In the genomic region with DNA sequence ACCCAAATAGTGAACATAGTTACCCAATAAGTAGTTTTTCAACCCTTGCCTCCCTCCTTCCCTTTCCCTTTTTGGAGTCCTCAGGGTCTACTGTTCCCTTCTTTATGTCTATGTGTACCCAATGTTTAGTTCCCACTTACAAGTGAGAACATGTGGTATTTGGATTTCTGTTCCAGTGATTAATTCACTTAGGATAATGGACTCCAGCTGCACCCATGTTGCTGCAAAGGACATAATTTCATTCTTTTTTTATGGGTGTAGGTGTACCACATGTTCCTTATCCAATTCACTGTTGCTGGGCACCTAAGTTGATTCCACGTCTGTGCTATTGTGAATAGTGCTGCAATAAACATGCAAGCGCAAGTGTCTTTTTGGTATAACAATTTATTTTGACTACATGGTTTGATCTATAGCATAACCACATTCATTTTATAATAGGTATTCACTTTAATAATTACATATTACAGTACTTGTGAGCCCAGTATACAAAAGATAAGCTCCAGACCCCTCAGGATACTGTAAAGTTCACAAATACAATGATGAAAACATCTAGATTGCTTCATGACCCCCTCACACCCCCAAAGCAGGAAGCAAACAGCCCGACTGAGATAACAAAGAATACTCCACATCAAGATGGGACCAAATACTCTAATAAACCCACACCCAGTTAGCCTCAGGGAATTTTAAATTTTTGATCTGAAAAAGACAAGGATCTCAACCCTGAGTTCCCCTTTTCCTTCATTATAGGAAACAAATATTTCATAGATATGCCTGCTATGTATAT, we compare ENCODE assay signal across 16 cellular contexts. TPM values are rescaled to one million over a fixed set of nuclear protein-coding genes. Genes with fewer than 3 reads are reported as not detected.
DNase-seq lines count a peak whose midpoint lies in the region; ATAC-seq, FAIRE-seq and TF ChIP-seq lines count a peak whose summit lies in the region.
"Had no signal": no experiment of that assay in that cellular context is flagged by ENCODE, and none has a peak within 500 bp of the region (broad histone marks: within the 10 kb centered on the region; RNA-seq: fewer than 3 reads in every experiment).

No MANE protein-coding gene starts in this region.

- no peak for ATAC-seq in activated T-cell treated with anti-CD3 and anti-CD28 coated beads, Interleukin-2, amount 50 U/mL, for 72 hours (replicated peaks in 1 of 2)
- ATAC-seq in activated T-helper 17 cell treated with anti-CD3 and anti-CD28 coated beads, Interleukin-2, amount 50 U/mL, for 72 hours (replicated peaks): no peak
- no peak for ATAC-seq in omental fat pad (ENCODE audit: low FRiP score)

- H4K12ac ChIP-seq in trophoblast cell (ENCODE audit: low read depth, low read length): no peak overlapping the region

- H3K36me3 ChIP-seq in trophoblast cell (ENCODE audit: control insufficient read depth in 1 of 2, insufficient read depth in 2 of 2, low read length in 2 of 2) (peaks cover 8% of the 10 kb centered on the region in 2 experiments), small intestine (ENCODE audit: control insufficient read depth in 2 of 2, insufficient read depth in 2 of 2, low read length in 2 of 2) (peaks cover 0 to 3% of the 10 kb centered on the region in 2 donors)

- H2AK5ac ChIP-seq in trophoblast cell (ENCODE audit: low read length): no peak overlapping the region

- H4K8ac ChIP-seq in trophoblast cell (ENCODE audit: low read depth, low read length): no peak overlapping the region

- no peak for FAIRE-seq in small intestine (lab: Jason Lieb, UNC)
- FAIRE-seq: endometrium had no signal

- H3K79me2 ChIP-seq in trophoblast cell (ENCODE audit: control insufficient read depth, insufficient read depth, low read length, poor library complexity): peaks cover 15% of the 10 kb centered on the region

- H3K4me3 Mint-ChIP-seq in activated T-cell treated with anti-CD3 and anti-CD28 coated beads, Interleukin-2, amount 50 U/mL, for 72 hours: peak overlapping the region in 1 of 2 donors; percentile 50
- peak overlapping the region; percentile 1 for H3K4me3 Mint-ChIP-seq in activated T-helper 17 cell treated with anti-CD3 and anti-CD28 coated beads, Interleukin-2, amount 50 U/mL, for 72 hours
- H3K4me3 Mint-ChIP-seq: T-helper 1 cell treated with Interleukin-12 subunit alpha and Interleukin-12 subunit beta and Interleukin-4 antibody, amounts not matched to agents 30 μg/mL and 1 μg/mL, for 36 hours had no signal

- H2BK120ac ChIP-seq in trophoblast cell (ENCODE audit: insufficient read depth, low read length, poor library complexity): no peak overlapping the region

- H3K27me3 ChIP-seq in trophoblast cell (ENCODE audit: insufficient read depth, low read length): no peaks in the 10 kb centered on the region
- H3K27me3 ChIP-seq in small intestine (ENCODE audit: control insufficient read depth in 2 of 2, insufficient read depth in 2 of 2, low read length in 2 of 2): no peaks in the 10 kb centered on the region
- H3K27me3 ChIP-seq: right atrium auricular region had no signal

- no peak overlapping the region for H2BK5ac ChIP-seq in trophoblast cell (ENCODE audit: low read depth, low read length, poor library complexity)

- H3K4me3 ChIP-seq in trophoblast cell (ENCODE audit: low read depth, low read length): no peak overlapping the region
- H3K4me3 ChIP-seq in small intestine (ENCODE audit: low read depth in 1 of 2, low read length in 2 of 2): no peak overlapping the region
- H3K4me3 ChIP-seq: right atrium auricular region had no signal

- no CpG with 5 or more reads among the region's 3 CpGs for WGBS in trophoblast cell (ENCODE audit: extremely low coverage, insufficient coverage, insufficient read length)
- 42 to 56% (median 52%) methylated on average over 3 of the region's 3 CpGs for WGBS in small intestine, 3 donors

- no peaks in the 10 kb centered on the region for H3K27me3 Mint-ChIP-seq in activated T-cell treated with anti-CD3 and anti-CD28 coated beads, Interleukin-2, amount 50 U/mL, for 72 hours (ENCODE audit: low read depth)
- H3K27me3 Mint-ChIP-seq in activated T-helper 17 cell treated with anti-CD3 and anti-CD28 coated beads, Interleukin-2, amount 50 U/mL, for 72 hours: no peaks in the 10 kb centered on the region
- H3K27me3 Mint-ChIP-seq: activated naive CD4-positive, alpha-beta T cell treated with anti-CD3 and anti-CD28 coated beads, Interleukin-2, amount 50 U/mL, for 24 hours had no signal

- H3K9me3 Mint-ChIP-seq in activated T-cell treated with anti-CD3 and anti-CD28 coated beads, Interleukin-2, amount 50 U/mL, for 72 hours: no peaks in the 10 kb centered on the region
- H3K9me3 Mint-ChIP-seq in activated T-helper 17 cell treated with anti-CD3 and anti-CD28 coated beads, Interleukin-2, amount 50 U/mL, for 72 hours: no peaks in the 10 kb centered on the region
- H3K9me3 Mint-ChIP-seq: activated naive CD4-positive, alpha-beta T cell treated with anti-CD3 and anti-CD28 coated beads, Interleukin-2, amount 50 U/mL, for 24 hours; T-helper 1 cell treated with Interleukin-12 subunit alpha and Interleukin-12 subunit beta and Interleukin-4 antibody, amounts not matched to agents 30 μg/mL and 1 μg/mL, for 36 hours had no signal

- peak overlapping the region; percentile 93 for H3K4ac ChIP-seq in trophoblast cell (ENCODE audit: low read depth, low read length)

- H3K27ac ChIP-seq in trophoblast cell (ENCODE audit: low read depth, low read length) (no peak overlapping the region), small intestine (ENCODE audit: low read depth in 1 of 2, low read length in 1 of 2) (no peak overlapping the region)
- H3K27ac ChIP-seq: KMS-11, right atrium auricular region had no signal

- H3K9me3 ChIP-seq in trophoblast cell (ENCODE audit: insufficient read depth, low read depth, low read length) (no peaks in the 10 kb centered on the region), small intestine (ENCODE audit: control insufficient read depth, low read depth) (no peaks in the 10 kb centered on the region)
- H3K9me3 ChIP-seq: right atrium auricular region had no signal

- H3K14ac ChIP-seq in trophoblast cell (ENCODE audit: low read length): no peak overlapping the region

- peaks cover 75% of the 10 kb centered on the region for H3K4me1 Mint-ChIP-seq in activated T-cell treated with anti-CD3 and anti-CD28 coated beads, Interleukin-2, amount 50 U/mL, for 72 hours (ENCODE audit: low read depth)
- H3K4me1 Mint-ChIP-seq in activated T-helper 17 cell treated with anti-CD3 and anti-CD28 coated beads, Interleukin-2, amount 50 U/mL, for 72 hours: peaks cover 54% of the 10 kb centered on the region

- H3K4me2 ChIP-seq in trophoblast cell (ENCODE audit: low read length): no peak overlapping the region
- H3K4me2 ChIP-seq: KMS-11 had no signal

- H3K18ac ChIP-seq in trophoblast cell (ENCODE audit: low read length): no peak overlapping the region

- no peak for TF ChIP-seq CTCF in omental fat pad (IDR thresholded peaks at IDR 0.05)

- H2BK12ac ChIP-seq in trophoblast cell (ENCODE audit: low read length): no peak overlapping the region

- H3K27ac Mint-ChIP-seq in activated T-cell treated with anti-CD3 and anti-CD28 coated beads, Interleukin-2, amount 50 U/mL, for 72 hours: peak overlapping the region; percentile 32
- H3K27ac Mint-ChIP-seq in activated T-helper 17 cell treated with anti-CD3 and anti-CD28 coated beads, Interleukin-2, amount 50 U/mL, for 72 hours: peak overlapping the region; percentile 0
- H3K27ac Mint-ChIP-seq: T-helper 1 cell treated with Interleukin-12 subunit alpha and Interleukin-12 subunit beta and Interleukin-4 antibody, amounts not matched to agents 30 μg/mL and 1 μg/mL, for 36 hours had no signal

- no peaks in the 10 kb centered on the region for H3K79me1 ChIP-seq in trophoblast cell (ENCODE audit: low read length)

- no peak overlapping the region for H3K9ac ChIP-seq in trophoblast cell (ENCODE audit: low read length)
- H3K9ac ChIP-seq: KMS-11 had no signal

- DNase-seq in activated T-cell treated with anti-CD3 and anti-CD28 coated beads, Interleukin-2, amount 50 U/mL, for 72 hours: no peak
- DNase-seq in activated T-cell treated with anti-CD3 and anti-CD28 coated beads, Interleukin-2, amount 50 U/mL, for 48 hours: no peak
- DNase-seq in NCI-H1417 (lab: John Stamatoyannopoulos, UW): peak in 2 of 3 experiments; percentile 71 to 90
- DNase-seq in trophoblast cell: no peak
- no peak for DNase-seq in omental fat pad (ENCODE audit: low spot score)
- no peak for DNase-seq in small intestine
- no peak for DNase-seq in activated CD4-positive, CD25-positive, alpha-beta regulatory T cell treated with anti-CD3 and anti-CD28 coated beads, Interleukin-2, amount 50 U/mL, for 72 hours
- DNase-seq: caudate nucleus; kidney glomerular epithelial cell; stimulated activated naive CD4-positive, alpha-beta T cell treated with Interleukin-2 at 50 U/mL for 16 hours had no signal

- no peak overlapping the region for H3K23ac ChIP-seq in trophoblast cell (ENCODE audit: low read length)

- H4K91ac ChIP-seq in trophoblast cell (ENCODE audit: low read depth, low read length): no peak overlapping the region

- H3K4me1 ChIP-seq in trophoblast cell (ENCODE audit: control insufficient read depth in 1 of 2, insufficient read depth in 2 of 2, low read length in 2 of 2) (peaks cover 0 to 2% of the 10 kb centered on the region in 2 experiments), small intestine (ENCODE audit: control insufficient read depth in 2 of 2, insufficient read depth in 1 of 2, low read depth in 1 of 2, low read length in 1 of 2) (peaks cover 0 to 4% of the 10 kb centered on the region in 2 donors)

- H2AFZ ChIP-seq in trophoblast cell (ENCODE audit: insufficient read depth, low read length, poor library complexity): no peak overlapping the region

- H3K36me3 Mint-ChIP-seq in activated T-cell treated with anti-CD3 and anti-CD28 coated beads, Interleukin-2, amount 50 U/mL, for 72 hours (ENCODE audit: insufficient read depth in 2 of 2): peaks cover 0 to 16% of the 10 kb centered on the region in 2 donors
- H3K36me3 Mint-ChIP-seq in activated T-helper 17 cell treated with anti-CD3 and anti-CD28 coated beads, Interleukin-2, amount 50 U/mL, for 72 hours (ENCODE audit: low read depth): peaks cover 81% of the 10 kb centered on the region

RNA-seq across cellular contexts. Expression of a gene that starts 45.3 kb away (rescaled TPM):
- total RNA-seq in activated T-cell treated with anti-CD3 and anti-CD28 coated beads, Interleukin-2, amount 50 U/mL, for 72 hours: 100 to 1,000 TPM; 100 to 104 TPM
- total RNA-seq in activated T-helper 17 cell treated with anti-CD3 and anti-CD28 coated beads, Interleukin-2, amount 50 U/mL, for 72 hours: 100 to 1,000 TPM; 109 to 114 TPM
- polyA plus RNA-seq in trophoblast cell (2013): 74.9 and 83.2 TPM in 2 replicates
- total RNA-seq in omental fat pad: 100 to 1,000 TPM in 1 of 4 donors, 10 to 100 TPM in 3; 66.7 to 121 (median 83.9) TPM
- polyA plus RNA-seq in small intestine: 10 to 100 TPM; 16.5 to 26.6 (median 19.9) TPM

Comparison
In these comparisons a context has a peak if more than half of its experiments do, and no peak if none do; other contexts are left out.
1. DNase-seq: peak in NCI-H1417 (2 of 3); none in activated T-cell treated with anti-CD3 and anti-CD28 coated beads, Interleukin-2, amount 50 U/mL, for 72 hours (0 of 2), activated T-cell treated with anti-CD3 and anti-CD28 coated beads, Interleukin-2, amount 50 U/mL, for 48 hours (0 of 2), trophoblast cell (0 of 2), omental fat pad (single experiment), small intestine (single experiment) and activated CD4-positive, CD25-positive, alpha-beta regulatory T cell treated with anti-CD3 and anti-CD28 coated beads, Interleukin-2, amount 50 U/mL, for 72 hours (single experiment).